8 cellular contexts compared by ENCODE assay signal in the genomic region with DNA sequence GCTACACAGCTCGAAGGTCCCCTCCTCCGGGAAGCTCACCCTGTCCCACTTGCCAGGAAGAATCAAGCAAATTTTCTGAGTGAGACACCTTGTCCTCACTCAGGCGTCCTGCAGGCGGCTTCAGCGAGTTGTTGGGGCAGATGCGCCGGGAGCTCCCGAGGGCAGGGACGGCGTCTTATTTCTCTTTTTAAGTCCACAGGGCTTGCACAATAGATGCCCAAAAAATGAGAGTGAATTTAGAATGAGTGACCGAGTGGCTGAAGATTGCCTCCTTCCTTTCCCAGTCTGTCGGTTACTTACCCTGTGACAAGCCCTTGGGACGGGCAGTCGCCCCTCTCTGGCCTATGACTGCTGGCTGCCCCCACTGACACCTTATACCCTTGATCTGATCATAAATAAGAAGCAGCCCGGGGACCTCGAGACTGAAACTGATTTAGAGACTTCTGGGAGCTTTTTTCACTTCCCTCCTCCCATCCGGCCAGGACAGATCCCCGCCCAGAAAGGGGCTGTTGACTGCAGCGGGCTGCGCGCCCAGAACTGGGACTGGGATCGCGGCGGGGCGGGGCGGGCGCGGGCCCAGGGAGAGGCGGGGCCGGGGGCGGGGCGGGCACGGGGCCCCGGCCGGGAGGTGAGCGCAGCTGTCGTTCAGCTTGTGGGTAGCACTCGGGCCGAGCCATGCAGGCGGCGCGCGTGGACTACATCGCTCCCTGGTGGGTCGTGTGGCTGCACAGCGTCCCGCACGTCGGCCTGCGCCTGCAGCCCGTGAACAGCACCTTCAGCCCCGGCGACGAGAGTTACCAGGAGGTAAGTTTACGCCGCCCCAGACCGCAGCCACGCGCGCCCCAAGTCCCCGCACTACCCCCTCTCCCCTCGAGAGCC. TPM values are rescaled to one million over a fixed set of nuclear protein-coding genes. Genes with fewer than 3 reads are reported as not detected.
A peak's percentile ranks its signal among the peaks of the same experiment; 100 is the strongest.
DNase-seq lines count a peak whose midpoint lies in the region; ATAC-seq and TF ChIP-seq lines count a peak whose summit lies in the region.

A gene with protein sequence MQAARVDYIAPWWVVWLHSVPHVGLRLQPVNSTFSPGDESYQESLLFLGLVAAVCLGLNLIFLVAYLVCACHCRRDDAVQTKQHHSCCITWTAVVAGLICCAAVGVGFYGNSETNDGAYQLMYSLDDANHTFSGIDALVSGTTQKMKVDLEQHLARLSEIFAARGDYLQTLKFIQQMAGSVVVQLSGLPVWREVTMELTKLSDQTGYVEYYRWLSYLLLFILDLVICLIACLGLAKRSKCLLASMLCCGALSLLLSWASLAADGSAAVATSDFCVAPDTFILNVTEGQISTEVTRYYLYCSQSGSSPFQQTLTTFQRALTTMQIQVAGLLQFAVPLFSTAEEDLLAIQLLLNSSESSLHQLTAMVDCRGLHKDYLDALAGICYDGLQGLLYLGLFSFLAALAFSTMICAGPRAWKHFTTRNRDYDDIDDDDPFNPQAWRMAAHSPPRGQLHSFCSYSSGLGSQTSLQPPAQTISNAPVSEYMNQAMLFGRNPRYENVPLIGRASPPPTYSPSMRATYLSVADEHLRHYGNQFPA (plus strand): TSS at position 659 of the 879 bp plus-strand sequence. CDS start 17 bp downstream, at position 676.

- H3K36me3 Mint-ChIP-seq in activated naive CD4-positive, alpha-beta T cell treated with anti-CD3 and anti-CD28 coated beads for 36 hours (ENCODE audit: low read depth), result peaks cover 21% of the 10 kb centered on the region

- peaks cover 26 to 41% of the 10 kb centered on the region in 2 donors for H3K4me1 ChIP-seq in thoracic aorta (ENCODE audit: control insufficient read depth in 1 of 2, low read depth in 2 of 2)

- peak within 1 kb of the TSS; percentile 26 to 78 for H3K27ac ChIP-seq in thoracic aorta

- intact Hi-C loops in activated naive CD4-positive, alpha-beta T cell treated with anti-CD3 and anti-CD28 coated beads for 36 hours (cut with micrococcal nuclease), result loop anchor here (1.0 to 5.0 kb wide), 3 partner anchors 10 to 244 kb away; partner anchors contain the start of gene RPL38

- DNase-seq in G401 (ENCODE audit: low spot score) (peak; percentile 73), H7 (peak; percentile 96), MG63 (peak; percentile 91), SK-N-DZ (ENCODE audit: low spot score) (peak; percentile 86), germinal center (ENCODE audit: low spot score) (peak; percentile 81), occipital lobe (lab: John Stamatoyannopoulos, UW) (peak; percentile 87), thoracic aorta (ENCODE audit: low spot score) (peak; percentile 71)
- peak; percentile 78 for DNase-seq in activated naive CD4-positive, alpha-beta T cell treated with anti-CD3 and anti-CD28 coated beads for 36 hours

- peaks cover 19% of the 10 kb centered on the region for H3K27me3 ChIP-seq in H7 (ENCODE audit: control insufficient read depth, insufficient read depth, low read length)
- no peaks in the 10 kb centered on the region for H3K27me3 ChIP-seq in MG63
- H3K27me3 ChIP-seq in thoracic aorta (replicated peaks; ENCODE audit: insufficient read depth), result no peaks in the 10 kb centered on the region

- H3K9me3 Mint-ChIP-seq in activated naive CD4-positive, alpha-beta T cell treated with anti-CD3 and anti-CD28 coated beads for 36 hours, result no peaks in the 10 kb centered on the region

- H3K9me3 ChIP-seq in MG63 (no peaks in the 10 kb centered on the region), thoracic aorta (no peaks in the 10 kb centered on the region)

- CTCF ChIA-PET in activated naive CD4-positive, alpha-beta T cell treated with anti-CD3 and anti-CD28 coated beads for 36 hours (lab: Charles Lee), result interaction anchor here (1.0 to 1.4 kb wide), 5 partner anchors 11 to 85 kb away, joined by 3 to 12 read pairs (median 3); partner anchors contain the start of gene RPL38

- peaks cover 62% of the 10 kb centered on the region for H3K4me1 Mint-ChIP-seq in activated naive CD4-positive, alpha-beta T cell treated with anti-CD3 and anti-CD28 coated beads for 36 hours (ENCODE audit: low read depth)

- H3K36me3 ChIP-seq in H7 (replicated peaks; ENCODE audit: control insufficient read depth, insufficient read depth, low read length) (peaks cover 10% of the 10 kb centered on the region), MG63 (peaks cover 33% of the 10 kb centered on the region), thoracic aorta (peaks cover 19% of the 10 kb centered on the region)

- H3K4me3 ChIP-seq in H7 (ENCODE audit: insufficient read depth, low read depth, low read length) (peak within 1 kb of the TSS; percentile 70), MG63 (peak within 1 kb of the TSS; percentile 50), thoracic aorta (peak within 1 kb of the TSS; percentile 92)

- ATAC-seq in thoracic aorta (ENCODE audit: insufficient number of reproducible peaks, low FRiP score, low read depth), result peak; percentile 42

- peak within 1 kb of the TSS; percentile 74 for H3K4me3 Mint-ChIP-seq in activated naive CD4-positive, alpha-beta T cell treated with anti-CD3 and anti-CD28 coated beads for 36 hours

- H3K27ac Mint-ChIP-seq in activated naive CD4-positive, alpha-beta T cell treated with anti-CD3 and anti-CD28 coated beads for 36 hours, result peak within 1 kb of the TSS; percentile 24

- no peaks in the 10 kb centered on the region for H3K27me3 Mint-ChIP-seq in activated naive CD4-positive, alpha-beta T cell treated with anti-CD3 and anti-CD28 coated beads for 36 hours (ENCODE audit: low read depth)

- no peak for TF ChIP-seq CTCF in thoracic aorta (IDR thresholded peaks at IDR 0.05)

- in situ Hi-C loops in G401 (cut with HindIII; ENCODE audit: low sequenced_read_pairs), result no loop called here

RNA-seq across cellular contexts. Expression of the gene that starts here (rescaled TPM):
- total RNA-seq in G401 (2014; rRNA removed; shearing (Covaris generic)), result 3.4 and 7.6 TPM in 2 replicates
- total RNA-seq in H7 (2014; rRNA removed; shearing (Covaris generic)), result 2.5 and 7.4 TPM in 2 replicates
- 1.8 and 1.9 TPM in 2 replicates for total RNA-seq in MG63 (2014; rRNA removed; shearing (Covaris generic); ENCODE audit: low replicate concordance)
- polyA plus RNA-seq in SK-N-DZ (2014; cell fraction: cytosol; rRNA removed), result 5.8 and 7.4 TPM in 2 replicates
- 11.5 and 16.2 TPM in 2 replicates for polyA plus RNA-seq in SK-N-DZ (2014; cell fraction: nucleus; rRNA removed)
- total RNA-seq in activated naive CD4-positive, alpha-beta T cell treated with anti-CD3 and anti-CD28 coated beads for 36 hours, result 1 to 10 TPM; 2.5 to 2.8 TPM
- 8.3 TPM for total RNA-seq in occipital lobe
- 1 to 10 TPM; 2.4 to 3.3 TPM for total RNA-seq in thoracic aorta

Comparison
In these comparisons a context has a peak if more than half of its experiments do, and no peak if none do; other contexts are left out.
1. Peak in every context shown above with its lines: DNase-seq, ATAC-seq, H3K4me3 ChIP-seq and H3K27ac ChIP-seq.